ENCODE assay signal across 24 cellular contexts in genomic region chr3:136937886-136938285, GRCh38. TPM values are rescaled to one million over a fixed set of nuclear protein-coding genes. Genes with fewer than 3 reads are reported as not detected.
DNase-seq lines count a peak whose midpoint lies in the region; ATAC-seq and TF ChIP-seq lines count a peak whose summit lies in the region.
"Had no signal": no experiment of that assay in that cellular context is flagged by ENCODE, and none has a peak within 500 bp of the region (broad histone marks: within the 10 kb centered on the region; RNA-seq: fewer than 3 reads in every experiment).

No MANE protein-coding gene starts in this region.

- H3K4me3 ChIP-seq in A673 (ENCODE audit: low read depth, low read length, poor library complexity, severe bottlenecking) (no peak overlapping the region), RWPE2 (ENCODE audit: severe bottlenecking) (no peak overlapping the region)
- H3K4me3 ChIP-seq in CD4-positive, CD25-positive, alpha-beta regulatory T cell (ENCODE audit: low read depth, low read length): peak overlapping the region; percentile 7
- H3K4me3 ChIP-seq: body of pancreas, right lobe of liver, tibial artery had no signal

- ATAC-seq in CD4-positive, CD25-positive, alpha-beta regulatory T cell (ENCODE audit: low read depth in 2 of 2): no peak
- ATAC-seq in RWPE2 (ENCODE audit: low read depth) (peak; percentile 14; the same call in 1 of the 3 replicates), GM21515 (IDR thresholded peaks at IDR 0.05; ENCODE audit: unreplicated experiment) (no peak)
- ATAC-seq: body of pancreas; stimulated activated naive CD8-positive, alpha-beta T cell treated with anti-CD3 and anti-CD28 coated beads, Interleukin-15, Interleukin-2, amounts not matched to agents 100 U/mL and 50 U/mL, for 24 hours had no signal

- intact Hi-C loops in A673 (cut with micrococcal nuclease; ENCODE audit: unreplicated experiment): loop anchor here (5.0 kb wide), 1 partner anchor 76 kb away; the partner anchor contains the start of gene NCK1
- intact Hi-C loops in activated T-helper 1 cell treated with anti-CD3 and anti-CD28 coated beads, Interleukin-12 subunit alpha, Interleukin-12 subunit beta, Interleukin-2, Interleukin-4 antibody, amounts not matched to agents 30 ng/mL and 10 ng/mL and 1 ng/mL, durations not matched to agents 14 hours and 24 hours and 36 hours (cut with micrococcal nuclease): loop anchor here (5.0 kb wide), 1 partner anchor 76 kb away; the partner anchor contains the start of gene NCK1

- H3K4me1 Mint-ChIP-seq in CD4-positive, CD25-positive, alpha-beta regulatory T cell: peaks cover 57 to 89% (median 73%) of the 10 kb centered on the region in 4 donors
- peaks cover 76% of the 10 kb centered on the region for H3K4me1 Mint-ChIP-seq in activated T-helper 1 cell treated with anti-CD3 and anti-CD28 coated beads, Interleukin-12 subunit alpha, Interleukin-12 subunit beta, Interleukin-2, Interleukin-4 antibody, amounts not matched to agents 30 ng/mL and 10 ng/mL and 1 ng/mL, durations not matched to agents 14 hours and 24 hours and 36 hours (ENCODE audit: low read depth)

- DNase-seq in A673 (ENCODE audit: low spot score) (no peak), RWPE2 (ENCODE audit: low spot score) (no peak), epithelial cell of prostate (ENCODE audit: low read depth, low spot score) (no peak), NCI-H446 (lab: John Stamatoyannopoulos, UW) (no peak), inferior parietal cortex (ENCODE audit: extremely low spot score) (no peak)
- DNase-seq in CD4-positive, CD25-positive, alpha-beta regulatory T cell: no peak
- DNase-seq in activated T-helper 1 cell treated with anti-CD3 and anti-CD28 coated beads, Interleukin-12 subunit alpha, Interleukin-12 subunit beta, Interleukin-2, Interleukin-4 antibody, amounts not matched to agents 30 ng/mL and 10 ng/mL and 1 ng/mL, durations not matched to agents 14 hours and 24 hours and 36 hours (ENCODE audit: low spot score): no peak
- DNase-seq: activated CD8-positive, alpha-beta memory T cell treated with anti-CD3 and anti-CD28 coated beads, Interleukin-2, amount 50 U/mL, for 48 hours; activated effector memory CD4-positive, alpha-beta T cell treated with anti-CD3 and anti-CD28 coated beads, Interleukin-2, amount 50 U/mL, for 16 hours; activated naive CD8-positive, alpha-beta T cell treated with anti-CD3 and anti-CD28 coated beads, Interleukin-2, amount 50 U/mL, for 24 hours; body of pancreas; GOT3; KG1; NCI-H1930; NCI-H774; right lobe of liver; stimulated activated CD4-positive, alpha-beta T cell treated with anti-CD3 and anti-CD28 coated beads, Interleukin-4, amount 100 ng/mL, for 4 hours; stimulated activated naive CD8-positive, alpha-beta T cell treated with anti-CD3 and anti-CD28 coated beads, Interleukin-15, Interleukin-2, amounts not matched to agents 100 U/mL and 50 U/mL, for 24 hours; T-helper 9 cell; tibial artery had no signal

- H3K9me3 ChIP-seq in A673 (ENCODE audit: low read depth, low read length, poor library complexity, severe bottlenecking) (peaks cover 21% of the 10 kb centered on the region), RWPE2 (ENCODE audit: severe bottlenecking) (no peaks in the 10 kb centered on the region)
- H3K9me3 ChIP-seq in CD4-positive, CD25-positive, alpha-beta regulatory T cell (ENCODE audit: control insufficient read depth in 2 of 2, low read length in 2 of 2): no peaks in the 10 kb centered on the region
- H3K9me3 ChIP-seq: right lobe of liver, tibial artery had no signal

- BruUV-seq in A673 (replicated peaks; lab: Mats Ljungman, UMichigan): no TSS peak

- peak overlapping the region in 2 of 4 donors; percentile 77 to 88 for H3K4me3 Mint-ChIP-seq in CD4-positive, CD25-positive, alpha-beta regulatory T cell
- H3K4me3 Mint-ChIP-seq in activated T-helper 1 cell treated with anti-CD3 and anti-CD28 coated beads, Interleukin-12 subunit alpha, Interleukin-12 subunit beta, Interleukin-2, Interleukin-4 antibody, amounts not matched to agents 30 ng/mL and 10 ng/mL and 1 ng/mL, durations not matched to agents 14 hours and 24 hours and 36 hours: no peak overlapping the region
- H3K4me3 Mint-ChIP-seq: activated naive CD8-positive, alpha-beta T cell treated with anti-CD3 and anti-CD28 coated beads, Interleukin-2, amount 50 U/mL, for 24 hours; neural crest cell had no signal

- no peaks in the 10 kb centered on the region for H3K27me3 Mint-ChIP-seq in CD4-positive, CD25-positive, alpha-beta regulatory T cell
- H3K27me3 Mint-ChIP-seq in activated T-helper 1 cell treated with anti-CD3 and anti-CD28 coated beads, Interleukin-12 subunit alpha, Interleukin-12 subunit beta, Interleukin-2, Interleukin-4 antibody, amounts not matched to agents 30 ng/mL and 10 ng/mL and 1 ng/mL, durations not matched to agents 14 hours and 24 hours and 36 hours (ENCODE audit: insufficient read depth): no peaks in the 10 kb centered on the region
- H3K27me3 Mint-ChIP-seq: activated naive CD8-positive, alpha-beta T cell treated with anti-CD3 and anti-CD28 coated beads, Interleukin-2, amount 50 U/mL, for 24 hours had no signal

- POLR2A ChIA-PET in A673 (lab: Charles Lee; ENCODE audit: low non-redundant PET): no interaction called here

- H3K36me3 ChIP-seq in A673 (ENCODE audit: insufficient read depth, low read length, poor library complexity, severe bottlenecking) (peaks cover 12% of the 10 kb centered on the region), RWPE2 (ENCODE audit: low read depth) (peaks cover 13% of the 10 kb centered on the region)
- H3K36me3 ChIP-seq in CD4-positive, CD25-positive, alpha-beta regulatory T cell (ENCODE audit: control insufficient read depth, insufficient read depth, low read length): peaks cover 6% of the 10 kb centered on the region
- H3K36me3 ChIP-seq: right lobe of liver had no signal

- peak overlapping the region; percentile 11 to 37 (median 29) for H3K27ac Mint-ChIP-seq in CD4-positive, CD25-positive, alpha-beta regulatory T cell
- no peak overlapping the region for H3K27ac Mint-ChIP-seq in activated T-helper 1 cell treated with anti-CD3 and anti-CD28 coated beads, Interleukin-12 subunit alpha, Interleukin-12 subunit beta, Interleukin-2, Interleukin-4 antibody, amounts not matched to agents 30 ng/mL and 10 ng/mL and 1 ng/mL, durations not matched to agents 14 hours and 24 hours and 36 hours

- peak overlapping the region; percentile 1 for H3K27ac ChIP-seq in A673 (ENCODE audit: low read depth, low read length, poor library complexity, severe bottlenecking)
- no peak overlapping the region for H3K27ac ChIP-seq in CD4-positive, CD25-positive, alpha-beta regulatory T cell (ENCODE audit: insufficient read depth, low read length, poor library complexity, severe bottlenecking)
- peak overlapping the region; percentile 25 for H3K27ac ChIP-seq in RWPE2 (ENCODE audit: poor library complexity, severe bottlenecking)
- peak overlapping the region; percentile 14 for H3K27ac ChIP-seq in epithelial cell of prostate
- H3K27ac ChIP-seq: body of pancreas, parathyroid adenoma, right lobe of liver, tibial artery had no signal

- peaks cover 0 to 8% (median 0%) of the 10 kb centered on the region in 7 donors for H3K9me3 Mint-ChIP-seq in CD4-positive, CD25-positive, alpha-beta regulatory T cell
- H3K9me3 Mint-ChIP-seq in activated T-helper 1 cell treated with anti-CD3 and anti-CD28 coated beads, Interleukin-12 subunit alpha, Interleukin-12 subunit beta, Interleukin-2, Interleukin-4 antibody, amounts not matched to agents 30 ng/mL and 10 ng/mL and 1 ng/mL, durations not matched to agents 14 hours and 24 hours and 36 hours: peaks cover 12% of the 10 kb centered on the region
- H3K9me3 Mint-ChIP-seq: CD14-positive monocyte had no signal

- TF ChIP-seq CTCF in A673 (conservative IDR thresholded peaks at IDR 0.05; ENCODE audit: low read depth, low read length): no peak
- no peak for TF ChIP-seq CTCF in RWPE2 (IDR thresholded peaks at IDR 0.05; ENCODE audit: poor library complexity, severe bottlenecking)

- CTCF ChIA-PET in A673 (lab: Charles Lee): no interaction called here

- H3K4me1 ChIP-seq in A673 (ENCODE audit: insufficient read depth, low read length, poor library complexity, severe bottlenecking) (peaks cover 32% of the 10 kb centered on the region), RWPE2 (ENCODE audit: insufficient read depth, poor library complexity, severe bottlenecking) (peaks cover 15% of the 10 kb centered on the region)
- peaks cover 48% of the 10 kb centered on the region for H3K4me1 ChIP-seq in CD4-positive, CD25-positive, alpha-beta regulatory T cell (ENCODE audit: control insufficient read depth, insufficient read depth, low read length, poor library complexity, severe bottlenecking)

- H3K36me3 Mint-ChIP-seq in CD4-positive, CD25-positive, alpha-beta regulatory T cell: peaks cover 30% of the 10 kb centered on the region
- H3K36me3 Mint-ChIP-seq in activated T-helper 1 cell treated with anti-CD3 and anti-CD28 coated beads, Interleukin-12 subunit alpha, Interleukin-12 subunit beta, Interleukin-2, Interleukin-4 antibody, amounts not matched to agents 30 ng/mL and 10 ng/mL and 1 ng/mL, durations not matched to agents 14 hours and 24 hours and 36 hours (ENCODE audit: low read depth): peaks cover 30% of the 10 kb centered on the region

- no peaks in the 10 kb centered on the region for H3K27me3 ChIP-seq in A673 (replicated peaks; ENCODE audit: insufficient read depth, low read depth, low read length, poor library complexity)
- no peaks in the 10 kb centered on the region for H3K27me3 ChIP-seq in CD4-positive, CD25-positive, alpha-beta regulatory T cell (ENCODE audit: control insufficient read depth, insufficient read depth, low read length)
- no peaks in the 10 kb centered on the region for H3K27me3 ChIP-seq in RWPE2 (ENCODE audit: insufficient read depth, poor library complexity, severe bottlenecking)
- H3K27me3 ChIP-seq: body of pancreas, right lobe of liver, tibial artery had no signal

RNA-seq across cellular contexts. Expression of gene IL20RB, which starts 19.9 kb away (rescaled TPM):
- 4.0 and 4.2 TPM in 2 replicates for total RNA-seq in A673 (2021)
- total RNA-seq in CD4-positive, CD25-positive, alpha-beta regulatory T cell: 2.8 TPM
- under 1 TPM in 3 of 4 donors, not detected in 1; 0.23 to 0.61 (median 0.42) TPM for polyA plus RNA-seq in CD4-positive, CD25-positive, alpha-beta regulatory T cell
- total RNA-seq in activated T-helper 1 cell treated with anti-CD3 and anti-CD28 coated beads, Interleukin-12 subunit alpha, Interleukin-12 subunit beta, Interleukin-2, Interleukin-4 antibody, amounts not matched to agents 30 ng/mL and 10 ng/mL and 1 ng/mL, durations not matched to agents 14 hours and 24 hours and 36 hours: 1.5 and 1.9 TPM in 2 replicates
